In genomic region chr17:78409191-78409621, GRCh38 we compare ENCODE assay signal across 10 cellular contexts. TPM values are rescaled to one million over a fixed set of nuclear protein-coding genes. Genes with fewer than 3 reads are reported as not detected.
DNase-seq lines count a peak whose midpoint lies in the region; ATAC-seq and TF ChIP-seq lines count a peak whose summit lies in the region.
"Had no signal": no experiment of that assay in that cellular context is flagged by ENCODE, and none has a peak within 500 bp of the region (broad histone marks: within the 10 kb centered on the region; RNA-seq: fewer than 3 reads in every experiment).

No MANE protein-coding gene starts in this region.

- H3K36me3 ChIP-seq in muscle layer of duodenum (ENCODE audit: control insufficient read depth in 1 of 2, insufficient read depth in 2 of 2, low read length in 2 of 2): peaks cover 11 to 21% of the 10 kb centered on the region in 2 donors

- peaks cover 0 to 2% of the 10 kb centered on the region in 2 donors for H3K4me1 ChIP-seq in muscle layer of duodenum (ENCODE audit: control insufficient read depth in 1 of 2, insufficient read depth in 2 of 2, low read length in 2 of 2)

- no peak overlapping the region for H3K4me3 ChIP-seq in muscle layer of duodenum (ENCODE audit: low read depth in 1 of 2, low read length in 2 of 2)
- H3K4me3 ChIP-seq: thyroid gland had no signal

- no peak for TF ChIP-seq CTCF in VCaP (conservative IDR thresholded peaks at IDR 0.05)

- H3K27ac ChIP-seq in VCaP (peak overlapping the region; percentile 60), muscle layer of duodenum (ENCODE audit: low read length) (peak overlapping the region; percentile 33)
- H3K27ac ChIP-seq: thyroid gland had no signal

- no peak for ATAC-seq in GM18870 (IDR thresholded peaks at IDR 0.05; ENCODE audit: unreplicated experiment)

- no peaks in the 10 kb centered on the region for H3K9me3 ChIP-seq in muscle layer of duodenum (ENCODE audit: control insufficient read depth in 1 of 2, low read length in 2 of 2)
- H3K9me3 ChIP-seq: thyroid gland had no signal

- H3K27me3 ChIP-seq in muscle layer of duodenum (ENCODE audit: low read depth, low read length): no peaks in the 10 kb centered on the region
- H3K27me3 ChIP-seq: thyroid gland had no signal

- DNase-seq in D341Med (ENCODE audit: low spot score) (peak; percentile 78), NCI-H128 (lab: John Stamatoyannopoulos, UW; ENCODE audit: unreplicated experiment) (peak; percentile 28), OCI-M2 (lab: John Stamatoyannopoulos, UW; ENCODE audit: unreplicated experiment) (no peak), dermis blood vessel endothelial cell (no peak)
- no peak for DNase-seq in stimulated activated naive CD4-positive, alpha-beta T cell (lab: John Stamatoyannopoulos, UW)
- DNase-seq: SIG-M5, thyroid gland had no signal

RNA-seq across cellular contexts. Expression of gene PGS1, which starts 30.8 kb away (rescaled TPM):
- total RNA-seq in dermis blood vessel endothelial cell: 38.1 and 66.9 TPM in 2 replicates

RNA-seq across cellular contexts. Expression of gene SOCS3, which starts 49.3 kb away (rescaled TPM):
- 46.4 and 130 TPM in 2 replicates for total RNA-seq in dermis blood vessel endothelial cell

Comparison
In these comparisons a context has a peak if more than half of its experiments do, and no peak if none do; other contexts are left out.
1. DNase-seq: peak in D341Med (single experiment) and NCI-H128 (single experiment); none in stimulated activated naive CD4-positive, alpha-beta T cell (0 of 6), OCI-M2 (single experiment) and dermis blood vessel endothelial cell (single experiment).